In the genomic region with DNA sequence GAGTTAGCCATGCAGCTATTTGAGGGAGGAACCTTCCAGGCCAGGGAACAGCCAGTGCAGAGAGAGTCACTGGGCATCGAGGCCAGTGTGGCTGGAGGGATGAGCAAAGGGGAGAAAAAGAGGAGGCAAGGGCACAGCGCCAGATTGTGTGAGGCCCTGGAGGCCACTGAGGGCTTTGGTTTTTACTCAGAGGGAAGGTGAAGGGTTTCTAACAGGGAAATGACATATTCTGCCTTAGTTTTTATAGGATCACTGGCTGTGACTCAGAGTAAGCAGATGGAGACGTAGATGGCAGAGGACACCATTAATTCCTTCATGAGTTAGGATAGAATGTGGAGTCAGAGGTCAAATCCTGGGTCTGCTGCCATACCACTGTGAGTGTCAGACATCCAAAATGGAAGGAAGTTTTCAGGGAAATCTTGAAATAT, we compare ENCODE assay signal across 14 cellular contexts. TPM values are rescaled to one million over a fixed set of nuclear protein-coding genes. Genes with fewer than 3 reads are reported as not detected.
DNase-seq lines count a peak whose midpoint lies in the region; ATAC-seq and TF ChIP-seq lines count a peak whose summit lies in the region.
"Had no signal": no experiment of that assay in that cellular context is flagged by ENCODE, and none has a peak within 500 bp of the region (broad histone marks: within the 10 kb centered on the region; RNA-seq: fewer than 3 reads in every experiment).

No MANE protein-coding gene starts in this region.

- H3K4me3 ChIP-seq in psoas muscle: no peak overlapping the region
- no peak overlapping the region for H3K4me3 ChIP-seq in ovary

- H3K27ac ChIP-seq in psoas muscle: peak overlapping the region; percentile 68
- H3K27ac ChIP-seq in ovary: no peak overlapping the region

- TF ChIP-seq POLR2A in ovary (IDR thresholded peaks at IDR 0.05): no peak

- TF ChIP-seq EP300 in ovary (IDR thresholded peaks at IDR 0.05): no peak

- H3K27me3 ChIP-seq in psoas muscle (ENCODE audit: insufficient read depth in 3 of 3, low read length in 2 of 3): no peaks in the 10 kb centered on the region
- H3K27me3 ChIP-seq in ovary: no peaks in the 10 kb centered on the region

- intact Hi-C loops in psoas muscle (cut with DNase I) (no loop called here), ovary (cut with DNase I) (no loop called here)

- H3K36me3 ChIP-seq in psoas muscle (ENCODE audit: insufficient read depth in 1 of 2, low read depth in 1 of 2) (no peaks in the 10 kb centered on the region), ovary (no peaks in the 10 kb centered on the region)

- ATAC-seq in psoas muscle: peak; percentile 40 to 55 (median 50)
- ATAC-seq in HG02588 (IDR thresholded peaks at IDR 0.05; ENCODE audit: unreplicated experiment): no peak
- ATAC-seq: activated CD4-positive, alpha-beta T cell treated with anti-CD3 and anti-CD28 coated beads for 36 hours; activated T-cell treated with anti-CD3 and anti-CD28 coated beads, Interleukin-2, amount 50 U/mL, for 4 hours; effector memory CD8-positive, alpha-beta T cell; stimulated activated naive CD8-positive, alpha-beta T cell treated with anti-CD3 and anti-CD28 coated beads, Interleukin-15, Interleukin-2, amounts not matched to agents 100 U/mL and 50 U/mL, for 24 hours had no signal

- DNase-seq in EL (peak; percentile 66), NCI-H69 (lab: John Stamatoyannopoulos, UW) (peak; percentile 20), fibroblast of peridontal ligament (ENCODE audit: extremely low read depth) (peak; percentile 63), psoas muscle (no peak), KG1 (lab: John Stamatoyannopoulos, UW) (no peak), ovary (no peak), 8988T (no peak)
- DNase-seq: activated CD4-positive, alpha-beta T cell treated with anti-CD3 and anti-CD28 coated beads for 36 hours; activated T-cell treated with anti-CD3 and anti-CD28 coated beads, Interleukin-2, amount 50 U/mL, for 4 hours; CD4-positive, alpha-beta T cell; effector memory CD8-positive, alpha-beta T cell; mesendoderm; stimulated activated naive CD8-positive, alpha-beta T cell treated with anti-CD3 and anti-CD28 coated beads, Interleukin-15, Interleukin-2, amounts not matched to agents 100 U/mL and 50 U/mL, for 24 hours had no signal

- TF ChIP-seq CTCF in psoas muscle (IDR thresholded peaks at IDR 0.05) (no peak), ovary (IDR thresholded peaks at IDR 0.05) (no peak)

- 54 to 82% (median 55%) methylated on average over 3 of the region's 3 CpGs for WGBS in psoas muscle, 3 donors
- WGBS in ovary, 3 donors: 85 to 91% (median 89%) methylated on average over 3 of the region's 3 CpGs

- H3K9me3 ChIP-seq in psoas muscle: no peaks in the 10 kb centered on the region
- no peaks in the 10 kb centered on the region for H3K9me3 ChIP-seq in ovary

- peaks cover 87% of the 10 kb centered on the region for H3K4me1 ChIP-seq in psoas muscle
- H3K4me1 ChIP-seq in ovary (ENCODE audit: insufficient read depth): peaks cover 1% of the 10 kb centered on the region

RNA-seq across cellular contexts. Expression of a gene that starts 32.9 kb away (rescaled TPM):
- 100 to 1,000 TPM; 103 to 184 (median 149) TPM for total RNA-seq in psoas muscle
- polyA plus RNA-seq in psoas muscle: 100 to 1,000 TPM in 2 of 3 donors, 10 to 100 TPM in 1; 55.5 to 216 (median 185) TPM
- 10 to 100 TPM; 26.2 to 64.9 (median 59.4) TPM for total RNA-seq in ovary
- polyA plus RNA-seq in ovary: 100 to 1,000 TPM in 1 of 2 donors, 10 to 100 TPM in 1; 22.9 to 108 TPM

Comparison
In these comparisons a context has a peak if more than half of its experiments do, and no peak if none do; other contexts are left out.
1. DNase-seq: peak in EL (single experiment), NCI-H69 (single experiment) and fibroblast of peridontal ligament (single experiment); none in psoas muscle (0 of 2), KG1 (single experiment), ovary (0 of 5) and 8988T (single experiment).